38 cellular contexts compared by ENCODE assay signal in the genomic region with DNA sequence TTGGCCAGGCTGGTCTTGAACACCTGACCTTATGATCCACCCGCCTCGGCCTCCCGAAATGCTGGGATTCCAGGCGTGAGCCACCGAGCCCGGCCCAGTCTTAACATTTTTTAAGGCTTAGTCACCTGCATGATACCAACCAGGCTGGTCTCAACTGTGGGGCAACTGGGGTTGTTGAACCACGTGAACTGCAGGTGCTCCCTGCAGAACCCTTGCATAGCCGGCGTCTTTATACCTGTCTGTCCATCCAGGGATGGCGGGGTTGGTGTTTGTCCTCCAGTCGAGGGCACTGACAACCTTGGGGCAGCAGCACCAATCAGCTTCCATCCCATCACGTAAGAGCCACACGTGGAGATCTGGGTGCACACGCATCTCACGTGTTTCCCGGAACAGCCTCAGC. TPM values are rescaled to one million over a fixed set of nuclear protein-coding genes. Genes with fewer than 3 reads are reported as not detected.
"Had no signal": no experiment of that assay in that cellular context is flagged by ENCODE, and none has a peak within 500 bp of the region (broad histone marks: within the 10 kb centered on the region; RNA-seq: fewer than 3 reads in every experiment).

No MANE protein-coding gene starts in this region.

- H3K4me3 Mint-ChIP-seq: activated B cell treated with CpG ODN at 0.5 μM for 24 hours; activated CD4-positive, alpha-beta memory T cell treated with anti-CD3 and anti-CD28 coated beads for 36 hours; activated CD4-positive, alpha-beta T cell treated with anti-CD3 and anti-CD28 coated beads, Interleukin-2, amount 10 ng/mL, durations not matched to agents 24 days and 14 days; activated CD8-positive, alpha-beta T cell treated with anti-CD3 and anti-CD28 coated beads for 36 hours; activated naive CD4-positive, alpha-beta T cell treated with anti-CD3 and anti-CD28 coated beads for 36 hours; activated naive CD8-positive, alpha-beta T cell treated with anti-CD3 and anti-CD28 coated beads for 36 hours; activated T-cell treated with anti-CD3 and anti-CD28 coated beads, Interleukin-2, amount 50 U/mL, for 4 hours; activated T-cell treated with anti-CD3 and anti-CD28 coated beads, Interleukin-2, amount 50 U/mL, for 72 hours; activated T-helper 1 cell treated with anti-CD3 and anti-CD28 coated beads, Interleukin-12 subunit alpha, Interleukin-12 subunit beta, Interleukin-2, Interleukin-4 antibody, amounts not matched to agents 30 ng/mL and 10 ng/mL and 1 ng/mL, durations not matched to agents 14 hours and 24 hours and 36 hours; activated T-helper 17 cell treated with anti-CD3 and anti-CD28 coated beads, Interleukin-2, amount 50 U/mL, for 72 hours; T-helper 1 cell treated with Interleukin-12 subunit alpha and Interleukin-12 subunit beta and Interleukin-4 antibody, amounts not matched to agents 30 μg/mL and 1 μg/mL, for 36 hours; T-helper 2 cell treated with Interferon-gamma antibody and Interleukin-4, amounts not matched to agents 5 μg/mL and 100 μg/mL, for 36 hours had no signal

- H3K9me3 Mint-ChIP-seq: activated B cell treated with CpG ODN at 0.5 μM for 24 hours; activated CD4-positive, alpha-beta memory T cell treated with anti-CD3 and anti-CD28 coated beads for 36 hours; activated CD4-positive, alpha-beta T cell treated with anti-CD3 and anti-CD28 coated beads, Interleukin-2, amount 10 ng/mL, durations not matched to agents 24 days and 14 days; activated CD8-positive, alpha-beta T cell treated with anti-CD3 and anti-CD28 coated beads for 36 hours; activated T-cell treated with anti-CD3 and anti-CD28 coated beads, Interleukin-2, amount 50 U/mL, for 4 hours; T-helper 2 cell treated with Interferon-gamma antibody and Interleukin-4, amounts not matched to agents 5 μg/mL and 100 μg/mL, for 36 hours had no signal

- H3K4me1 Mint-ChIP-seq: activated T-helper 17 cell treated with anti-CD3 and anti-CD28 coated beads, Interleukin-2, amount 50 U/mL, for 72 hours had no signal

- DNase-seq: activated B cell treated with CpG ODN at 0.5 μM for 24 hours; activated CD4-positive, alpha-beta memory T cell treated with anti-CD3 and anti-CD28 coated beads for 36 hours; activated CD4-positive, alpha-beta T cell treated with anti-CD3 and anti-CD28 coated beads for 4 hours; activated CD4-positive, alpha-beta T cell treated with anti-CD3 and anti-CD28 coated beads, Interleukin-2, amount 10 ng/mL, durations not matched to agents 24 days and 14 days; activated CD4-positive, alpha-beta T cell treated with anti-CD3 and anti-CD28 coated beads, Interleukin-2, amount 50 U/mL, for 1 hour; activated CD4-positive, alpha-beta T cell treated with anti-CD3 and anti-CD28 coated beads, Interleukin-2, amount 50 U/mL, for 4 hours; activated CD4-positive, CD25-positive, alpha-beta regulatory T cell treated with anti-CD3 and anti-CD28 coated beads, Interleukin-2, amount 50 U/mL, for 72 hours; activated CD8-positive, alpha-beta memory T cell treated with anti-CD3 and anti-CD28 coated beads, Interleukin-2, amount 50 U/mL, for 4 hours; activated CD8-positive, alpha-beta T cell treated with anti-CD3 and anti-CD28 coated beads for 36 hours; activated effector memory CD4-positive, alpha-beta T cell treated with anti-CD3 and anti-CD28 coated beads, Interleukin-2, amount 50 U/mL, for 16 hours; activated gamma-delta T cell treated with Interleukin-2 at 50 U/mL for 16 hours; activated naive CD4-positive, alpha-beta T cell; activated naive CD4-positive, alpha-beta T cell treated with anti-CD3 and anti-CD28 coated beads for 36 hours; activated naive CD4-positive, alpha-beta T cell treated with anti-CD3 and anti-CD28 coated beads, Interleukin-2, amount 50 U/mL, for 16 hours; activated naive CD8-positive, alpha-beta T cell treated with anti-CD3 and anti-CD28 coated beads for 36 hours; activated T-cell treated with anti-CD3 and anti-CD28 coated beads for 4 hours; activated T-cell treated with anti-CD3 and anti-CD28 coated beads, Interleukin-2, amount 50 U/mL, for 1 hour; activated T-cell treated with anti-CD3 and anti-CD28 coated beads, Interleukin-2, amount 50 U/mL, for 4 hours; activated T-cell treated with anti-CD3 and anti-CD28 coated beads, Interleukin-2, amount 50 U/mL, for 72 hours; adrenal gland; amniotic stem cell; aorta; body of pancreas; brain microvascular endothelial cell; central memory CD4-positive, alpha-beta T cell; T-helper 1 cell; T-helper 2 cell; T-helper 9 cell had no signal

- H3K27ac Mint-ChIP-seq: activated B cell treated with CpG ODN at 0.5 μM for 24 hours; activated CD4-positive, alpha-beta memory T cell treated with anti-CD3 and anti-CD28 coated beads for 36 hours; activated CD4-positive, alpha-beta T cell treated with anti-CD3 and anti-CD28 coated beads, Interleukin-2, amount 10 ng/mL, durations not matched to agents 24 days and 14 days; activated CD8-positive, alpha-beta T cell treated with anti-CD3 and anti-CD28 coated beads for 36 hours; activated naive CD4-positive, alpha-beta T cell treated with anti-CD3 and anti-CD28 coated beads for 36 hours; activated naive CD4-positive, alpha-beta T cell treated with anti-CD3 and anti-CD28 coated beads, Interleukin-2, amount 50 U/mL, for 72 hours; activated naive CD8-positive, alpha-beta T cell treated with anti-CD3 and anti-CD28 coated beads for 36 hours; activated T-cell treated with anti-CD3 and anti-CD28 coated beads, Interleukin-2, amount 50 U/mL, for 72 hours; activated T-helper 1 cell treated with anti-CD3 and anti-CD28 coated beads, Interleukin-12 subunit alpha, Interleukin-12 subunit beta, Interleukin-2, Interleukin-4 antibody, amounts not matched to agents 30 ng/mL and 10 ng/mL and 1 ng/mL, durations not matched to agents 14 hours and 24 hours and 36 hours; activated T-helper 17 cell treated with anti-CD3 and anti-CD28 coated beads, Interleukin-2, amount 50 U/mL, for 72 hours; T-helper 1 cell treated with Interleukin-12 subunit alpha and Interleukin-12 subunit beta and Interleukin-4 antibody, amounts not matched to agents 30 μg/mL and 1 μg/mL, for 36 hours; T-helper 2 cell treated with Interferon-gamma antibody and Interleukin-4, amounts not matched to agents 5 μg/mL and 100 μg/mL, for 36 hours had no signal

- ATAC-seq: activated CD8-positive, alpha-beta T cell treated with anti-CD3 and anti-CD28 coated beads for 36 hours; activated naive CD4-positive, alpha-beta T cell treated with anti-CD3 and anti-CD28 coated beads, Interleukin-2, amount 50 U/mL, for 72 hours; activated T-cell treated with anti-CD3 and anti-CD28 coated beads, Interleukin-2, amount 50 U/mL, for 4 hours; activated T-cell treated with anti-CD3 and anti-CD28 coated beads, Interleukin-2, amount 50 U/mL, for 72 hours; activated T-helper 17 cell treated with anti-CD3 and anti-CD28 coated beads, Interleukin-2, amount 50 U/mL, for 72 hours; body of pancreas had no signal

RNA-seq across cellular contexts. Expression of a gene that starts 24.8 kb away (rescaled TPM):
- total RNA-seq: activated B cell treated with CpG ODN at 0.5 μM for 24 hours; activated CD4-positive, alpha-beta memory T cell treated with anti-CD3 and anti-CD28 coated beads for 36 hours; activated CD4-positive, alpha-beta T cell treated with anti-CD3 and anti-CD28 coated beads, Interleukin-2, amount 10 ng/mL, durations not matched to agents 24 days and 14 days; activated CD8-positive, alpha-beta memory T cell treated with anti-CD3 and anti-CD28 coated beads for 36 hours; activated CD8-positive, alpha-beta T cell treated with anti-CD3 and anti-CD28 coated beads for 36 hours; activated naive CD4-positive, alpha-beta T cell treated with anti-CD3 and anti-CD28 coated beads for 36 hours; activated naive CD4-positive, alpha-beta T cell treated with anti-CD3 and anti-CD28 coated beads, Interleukin-2, amount 50 U/mL, for 72 hours; activated naive CD8-positive, alpha-beta T cell treated with anti-CD3 and anti-CD28 coated beads for 36 hours; activated T-cell treated with anti-CD3 and anti-CD28 coated beads, Interleukin-2, amount 50 U/mL, for 4 hours; activated T-cell treated with anti-CD3 and anti-CD28 coated beads, Interleukin-2, amount 50 U/mL, for 72 hours; activated T-helper 1 cell treated with anti-CD3 and anti-CD28 coated beads, Interleukin-12 subunit alpha, Interleukin-12 subunit beta, Interleukin-2, Interleukin-4 antibody, amounts not matched to agents 30 ng/mL and 10 ng/mL and 1 ng/mL, durations not matched to agents 14 hours and 24 hours and 36 hours; activated T-helper 17 cell treated with anti-CD3 and anti-CD28 coated beads, Interleukin-2, amount 50 U/mL, for 72 hours; astrocyte had no signal

RNA-seq across cellular contexts. Expression of a gene that starts 44.6 kb away (rescaled TPM):
- total RNA-seq: activated CD4-positive, alpha-beta memory T cell treated with anti-CD3 and anti-CD28 coated beads for 36 hours; activated CD4-positive, alpha-beta T cell treated with anti-CD3 and anti-CD28 coated beads, Interleukin-2, amount 10 ng/mL, durations not matched to agents 24 days and 14 days; activated CD8-positive, alpha-beta memory T cell treated with anti-CD3 and anti-CD28 coated beads for 36 hours; activated CD8-positive, alpha-beta T cell treated with anti-CD3 and anti-CD28 coated beads for 36 hours; activated naive CD4-positive, alpha-beta T cell treated with anti-CD3 and anti-CD28 coated beads for 36 hours; activated naive CD4-positive, alpha-beta T cell treated with anti-CD3 and anti-CD28 coated beads, Interleukin-2, amount 50 U/mL, for 72 hours; activated naive CD8-positive, alpha-beta T cell treated with anti-CD3 and anti-CD28 coated beads for 36 hours; activated T-cell treated with anti-CD3 and anti-CD28 coated beads, Interleukin-2, amount 50 U/mL, for 4 hours; activated T-cell treated with anti-CD3 and anti-CD28 coated beads, Interleukin-2, amount 50 U/mL, for 72 hours; activated T-helper 1 cell treated with anti-CD3 and anti-CD28 coated beads, Interleukin-12 subunit alpha, Interleukin-12 subunit beta, Interleukin-2, Interleukin-4 antibody, amounts not matched to agents 30 ng/mL and 10 ng/mL and 1 ng/mL, durations not matched to agents 14 hours and 24 hours and 36 hours; activated T-helper 17 cell treated with anti-CD3 and anti-CD28 coated beads, Interleukin-2, amount 50 U/mL, for 72 hours; astrocyte had no signal

RNA-seq across cellular contexts. Expression of a gene that starts 46.2 kb away (rescaled TPM):
- total RNA-seq: activated B cell treated with CpG ODN at 0.5 μM for 24 hours; activated CD4-positive, alpha-beta memory T cell treated with anti-CD3 and anti-CD28 coated beads for 36 hours; astrocyte; body of pancreas; breast epithelium; cardiac septum; cerebellum had no signal
